9 cellular contexts compared by ENCODE assay signal in genomic region chr22:34370711-34371110, GRCh38.
"Had no signal": no experiment of that assay in that cellular context is flagged by ENCODE, and none has a peak within 500 bp of the region (broad histone marks: within the 10 kb centered on the region; RNA-seq: fewer than 3 reads in every experiment).

No MANE protein-coding gene starts in this region.

- H3K4me2 ChIP-seq: GM23338 had no signal

- H3K27ac Mint-ChIP-seq: GM23338, H9, HFFc6 had no signal

- ATAC-seq: GM23338, HCT116 had no signal

- H3K9me3 ChIP-seq: HAP-1 had no signal

- H3K9ac ChIP-seq: GM23248 had no signal

- H3K4me3 ChIP-seq: GM23248, GM23338, HAP-1 had no signal

- H3K4me1 Mint-ChIP-seq: GM23338 had no signal

- H3K4me1 ChIP-seq: HAP-1 had no signal

- H3K36me3 ChIP-seq: HAP-1 had no signal

- H3K27ac ChIP-seq: GM23248 had no signal

- H2AFZ ChIP-seq: GM23248, GM23338 had no signal

- H3K4me3 Mint-ChIP-seq: GM23338, H9, HFFc6 had no signal

- DNase-seq: GM23248, GOT3, H7, H9, HCEC 1CT, HFFc6 had no signal
